22 cellular contexts compared by ENCODE assay signal in the genomic region with DNA sequence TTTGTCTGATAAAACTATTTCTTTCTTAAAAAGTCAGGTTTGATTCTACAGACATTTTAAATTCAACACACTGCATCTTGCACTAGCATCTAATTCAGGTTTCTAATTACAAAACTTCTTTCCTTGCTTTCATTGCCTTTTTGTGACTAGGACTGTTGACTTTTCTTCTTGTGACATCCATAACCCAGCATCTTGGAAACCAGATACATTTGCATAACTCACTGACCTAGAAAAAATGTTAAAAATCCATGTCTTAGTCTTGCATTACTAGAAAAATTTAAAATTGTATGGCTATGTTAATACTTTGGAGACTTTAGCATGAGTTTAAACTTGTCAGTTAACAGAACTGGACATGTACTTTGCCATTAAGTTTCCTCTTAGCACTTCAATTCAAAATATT.
DNase-seq lines count a peak whose midpoint lies in the region; ATAC-seq, FAIRE-seq and TF ChIP-seq lines count a peak whose summit lies in the region.
"Had no signal": no experiment of that assay in that cellular context is flagged by ENCODE, and none has a peak within 500 bp of the region (broad histone marks: within the 10 kb centered on the region; RNA-seq: fewer than 3 reads in every experiment).

No MANE protein-coding gene starts in this region.

- no peak for TF ChIP-seq POLR2A in prostate gland (IDR thresholded peaks at IDR 0.05)
- no peak for TF ChIP-seq POLR2A in vagina (IDR thresholded peaks at IDR 0.05)

- no peak for ATAC-seq in GM19467 (IDR thresholded peaks at IDR 0.05; ENCODE audit: unreplicated experiment)

- no peak overlapping the region for H3K27ac ChIP-seq in astrocyte (ENCODE audit: low read depth, low read length)
- no peak overlapping the region for H3K27ac ChIP-seq in osteoblast (ENCODE audit: low read depth, low read length)
- H3K27ac ChIP-seq in prostate gland: no peak overlapping the region
- H3K27ac ChIP-seq in vagina: no peak overlapping the region
- no peak overlapping the region for H3K27ac ChIP-seq in coronary artery
- H3K27ac ChIP-seq: 22Rv1, PC-9 had no signal

- no peaks in the 10 kb centered on the region for H4K20me1 ChIP-seq in astrocyte (ENCODE audit: insufficient read depth, low read length)
- no peaks in the 10 kb centered on the region for H4K20me1 ChIP-seq in osteoblast (ENCODE audit: insufficient read depth, low read length)

- H3K79me2 ChIP-seq in astrocyte (ENCODE audit: insufficient read depth, low read length): no peaks in the 10 kb centered on the region
- no peaks in the 10 kb centered on the region for H3K79me2 ChIP-seq in osteoblast (ENCODE audit: insufficient read depth, low read length)

- H3K4me2 ChIP-seq in astrocyte (ENCODE audit: low read length) (no peak overlapping the region), osteoblast (ENCODE audit: insufficient read depth, low read length) (no peak overlapping the region)
- H3K4me2 ChIP-seq: PC-9 had no signal

- intact Hi-C loops in prostate gland (cut with DNase I): no loop called here
- intact Hi-C loops in vagina (cut with DNase I): no loop called here

- peak; percentile 29 for DNase-seq in AG09319 (ENCODE audit: extremely low read depth, low read depth)
- no peak for DNase-seq in astrocyte (ENCODE audit: low read depth)
- peak; percentile 83 for DNase-seq in fibroblast of peridontal ligament (ENCODE audit: extremely low read depth)
- DNase-seq in osteoblast (ENCODE audit: insufficient read length, low spot score, missing footprints): peak; percentile 14
- DNase-seq in prostate gland (ENCODE audit: low spot score): no peak
- DNase-seq in vagina (ENCODE audit: extremely low spot score in 2 of 2): no peak
- no peak for DNase-seq in coronary artery (ENCODE audit: low spot score)
- DNase-seq: H7, KG1, NCI-H1105, NCI-H146, NCI-H2029, NCI-H2227 treated with DMSO at 0.1 percent for 48 hours, NCI-H510A, PC-9, RPMI8226, SHP77 had no signal

- H3K4me1 ChIP-seq in astrocyte (ENCODE audit: insufficient read depth, low read length) (no peaks in the 10 kb centered on the region), osteoblast (ENCODE audit: insufficient read depth, low read length) (peaks cover 33% of the 10 kb centered on the region), prostate gland (replicated peaks) (no peaks in the 10 kb centered on the region), vagina (no peaks in the 10 kb centered on the region)

- H3K9me3 ChIP-seq in astrocyte (ENCODE audit: insufficient read depth, low read depth, low read length): no peaks in the 10 kb centered on the region
- H3K9me3 ChIP-seq in osteoblast (ENCODE audit: low read depth, low read length): no peaks in the 10 kb centered on the region
- H3K9me3 ChIP-seq in prostate gland: no peaks in the 10 kb centered on the region
- no peaks in the 10 kb centered on the region for H3K9me3 ChIP-seq in vagina

- FAIRE-seq in astrocyte (lab: Jason Lieb, UNC): peak; percentile 83
- FAIRE-seq: D721Med had no signal

- no peaks in the 10 kb centered on the region for H3K27me3 Mint-ChIP-seq in astrocyte (ENCODE audit: low read depth, unreplicated experiment)
- H3K27me3 Mint-ChIP-seq: B cell had no signal

- H3K27me3 ChIP-seq in astrocyte (ENCODE audit: insufficient read depth, low read length) (no peaks in the 10 kb centered on the region), osteoblast (ENCODE audit: insufficient read depth, low read length) (no peaks in the 10 kb centered on the region), prostate gland (replicated peaks; ENCODE audit: insufficient read depth) (no peaks in the 10 kb centered on the region), vagina (no peaks in the 10 kb centered on the region)

- H3K36me3 ChIP-seq in astrocyte (ENCODE audit: insufficient read depth, low read length) (no peaks in the 10 kb centered on the region), osteoblast (ENCODE audit: insufficient read depth, low read length) (no peaks in the 10 kb centered on the region), prostate gland (no peaks in the 10 kb centered on the region), vagina (no peaks in the 10 kb centered on the region)

- H3K36me3 Mint-ChIP-seq in astrocyte (ENCODE audit: low read depth, unreplicated experiment): no peaks in the 10 kb centered on the region

- H2AFZ ChIP-seq in astrocyte (ENCODE audit: low read depth, low read length) (no peak overlapping the region), osteoblast (ENCODE audit: low read length) (no peak overlapping the region)
- H2AFZ ChIP-seq: PC-9 had no signal

- no peak for TF ChIP-seq CTCF in AG09319 (IDR thresholded peaks at IDR 0.05; ENCODE audit: low read depth, low read length)
- no peak for TF ChIP-seq CTCF in astrocyte (IDR thresholded peaks at IDR 0.05; ENCODE audit: insufficient read depth, low read depth, low read length)
- TF ChIP-seq CTCF in osteoblast (IDR thresholded peaks at IDR 0.05; ENCODE audit: extremely low read depth, low read depth, low read length): no peak
- no peak for TF ChIP-seq CTCF in prostate gland (IDR thresholded peaks at IDR 0.05)
- no peak for TF ChIP-seq CTCF in vagina (IDR thresholded peaks at IDR 0.05)
- no peak for TF ChIP-seq CTCF in coronary artery (IDR thresholded peaks at IDR 0.05)

- no peak overlapping the region for H3K27ac Mint-ChIP-seq in astrocyte (ENCODE audit: unreplicated experiment)
- H3K27ac Mint-ChIP-seq: B cell, CD14-positive monocyte had no signal

- no peaks in the 10 kb centered on the region for H3K4me1 Mint-ChIP-seq in astrocyte (ENCODE audit: low read depth, unreplicated experiment)
- H3K4me1 Mint-ChIP-seq: B cell had no signal

- H3K9ac ChIP-seq in astrocyte (ENCODE audit: low read length): no peak overlapping the region

- H3K4me3 ChIP-seq in astrocyte (ENCODE audit: insufficient read depth, low read depth, low read length) (no peak overlapping the region), osteoblast (ENCODE audit: insufficient read depth, low read length) (no peak overlapping the region), prostate gland (no peak overlapping the region), vagina (no peak overlapping the region), coronary artery (no peak overlapping the region)
- H3K4me3 ChIP-seq: PC-9 had no signal

- no peaks in the 10 kb centered on the region for H3K9me3 Mint-ChIP-seq in astrocyte (ENCODE audit: unreplicated experiment)

- no peak overlapping the region for H3K4me3 Mint-ChIP-seq in astrocyte (ENCODE audit: unreplicated experiment)
- H3K4me3 Mint-ChIP-seq: B cell, CD14-positive monocyte had no signal

Comparison
In these comparisons a context has a peak if more than half of its experiments do, and no peak if none do; other contexts are left out.
1. DNase-seq: peak in AG09319 (single experiment), fibroblast of peridontal ligament (single experiment) and osteoblast (single experiment); none in astrocyte (single experiment), prostate gland (single experiment), vagina (0 of 2) and coronary artery (single experiment).